Comparison of ENCODE assay signal across 1 cellular context in genomic region chr20:1327827-1328679, GRCh38.
TF ChIP-seq lines count a peak whose summit lies in the region.

No MANE protein-coding gene starts in this region.

TF ChIP-seq in GM23338, 12 proteins besides CTCF, POLR2A, EP300 and RAD21 (continued from another document):
- TF ChIP-seq POLR2AphosphoS5 (IDR thresholded peaks at IDR 0.05; ENCODE audit: low read depth) (no peak), ZNF331 (CRISPR knock-in tag; IDR thresholded peaks at IDR 0.05; ENCODE audit: low read depth) (no peak), CREB1 (CRISPR knock-in tag; IDR thresholded peaks at IDR 0.05; ENCODE audit: low read depth) (no peak), NANOG (IDR thresholded peaks at IDR 0.05; ENCODE audit: borderline replicate concordance) (no peak), JUNB (IDR thresholded peaks at IDR 0.05; ENCODE audit: unreplicated experiment) (no peak), STAT1 (IDR thresholded peaks at IDR 0.05; ENCODE audit: unreplicated experiment) (no peak), REST (IDR thresholded peaks at IDR 0.05; ENCODE audit: unreplicated experiment) (no peak)
